25 cellular contexts compared by ENCODE assay signal in genomic region chr2:113806217-113806913, GRCh38. TPM values are rescaled to one million over a fixed set of nuclear protein-coding genes. Genes with fewer than 3 reads are reported as not detected.
A peak's percentile ranks its signal among the peaks of the same experiment; 100 is the strongest.
DNase-seq lines count a peak whose midpoint lies in the region; ATAC-seq, FAIRE-seq and TF ChIP-seq lines count a peak whose summit lies in the region.
"Had no signal": no experiment of that assay in that cellular context is flagged by ENCODE, and none has a peak within 500 bp of the region (broad histone marks: within the 10 kb centered on the region; RNA-seq: fewer than 3 reads in every experiment).

No MANE protein-coding gene starts in this region.

- no peaks in the 10 kb centered on the region for H4K20me1 ChIP-seq in PC-9 (ENCODE audit: insufficient read depth)

- no peak overlapping the region for H3K4me3 ChIP-seq in PC-9
- H3K4me3 ChIP-seq in small intestine (ENCODE audit: low read depth in 1 of 2, low read length in 2 of 2): no peak overlapping the region
- H3K4me3 ChIP-seq: gastroesophageal sphincter, SK-N-MC, stomach, upper lobe of left lung had no signal

- H3K79me2 ChIP-seq in PC-9 (ENCODE audit: low read depth): no peaks in the 10 kb centered on the region

- CTCF ChIA-PET in PC-9 (lab: Charles Lee): no interaction called here

- intact Hi-C loops in PC-9 (cut with micrococcal nuclease; ENCODE audit: unreplicated experiment): no loop called here

- POLR2A ChIA-PET in PC-9 (lab: Charles Lee; ENCODE audit: unreplicated experiment): interaction anchor here (0.5 to 0.6 kb wide), 2 partner anchors 10 to 12 kb away, joined by 4 to 8 read pairs; no protein-coding TSS in a partner anchor

- no peak for FAIRE-seq in small intestine (lab: Jason Lieb, UNC)
- FAIRE-seq: H1 had no signal

- peak overlapping the region; percentile 48 for H3K4me2 ChIP-seq in PC-9

- no peaks in the 10 kb centered on the region for H3K9me2 ChIP-seq in PC-9 (ENCODE audit: insufficient read depth)

- H3K4me1 ChIP-seq in PC-9 (replicated peaks; ENCODE audit: insufficient read depth): peaks cover 14% of the 10 kb centered on the region
- no peaks in the 10 kb centered on the region for H3K4me1 ChIP-seq in small intestine (ENCODE audit: control insufficient read depth in 2 of 2, insufficient read depth in 1 of 2, low read depth in 1 of 2, low read length in 1 of 2)
- H3K4me1 ChIP-seq: BE2C, gastroesophageal sphincter, stomach, upper lobe of left lung had no signal

- WGBS in small intestine, 3 donors: 69 to 82% (median 72%) methylated on average over 8 of the region's 8 CpGs

- no peaks in the 10 kb centered on the region for H3K27me3 ChIP-seq in PC-9 (ENCODE audit: insufficient read depth, low read depth)
- H3K27me3 ChIP-seq in small intestine (ENCODE audit: control insufficient read depth in 2 of 2, insufficient read depth in 2 of 2, low read length in 2 of 2): no peaks in the 10 kb centered on the region
- H3K27me3 ChIP-seq: BE2C, gastroesophageal sphincter, stomach, upper lobe of left lung had no signal

- ATAC-seq in HG02973 (IDR thresholded peaks at IDR 0.05; ENCODE audit: unreplicated experiment): no peak
- ATAC-seq: activated naive CD8-positive, alpha-beta T cell treated with anti-CD3 and anti-CD28 coated beads, Interleukin-2, amount 50 U/mL, for 24 hours; esophagus mucosa; gastroesophageal sphincter had no signal

- no peak for TF ChIP-seq CTCF in PC-9 (conservative IDR thresholded peaks at IDR 0.05)

- H3K27ac ChIP-seq in PC-9: no peak overlapping the region
- no peak overlapping the region for H3K27ac ChIP-seq in small intestine (ENCODE audit: low read depth in 1 of 2, low read length in 1 of 2)
- H3K27ac ChIP-seq: gastroesophageal sphincter, SK-N-MC, stomach, upper lobe of left lung had no signal

- H3K9me3 ChIP-seq in PC-9 (ENCODE audit: insufficient read depth, low read depth) (no peaks in the 10 kb centered on the region; the same call in 1 of the 2 replicates), small intestine (ENCODE audit: control insufficient read depth, low read depth) (no peaks in the 10 kb centered on the region)
- H3K9me3 ChIP-seq: BE2C, gastroesophageal sphincter, stomach, upper lobe of left lung had no signal

- DNase-seq in SIG-M5 treated with dmso at 0.1 percent for 504 hours (lab: John Stamatoyannopoulos, UW; ENCODE audit: unreplicated experiment): peak; percentile 15
- DNase-seq in SIG-M5 (lab: John Stamatoyannopoulos, UW): no peak
- DNase-seq in PC-9: peak; percentile 62 to 77
- DNase-seq in foreskin melanocyte: peak; percentile 99
- DNase-seq in small intestine: peak; percentile 50
- DNase-seq in NK-92 (lab: John Stamatoyannopoulos, UW; ENCODE audit: unreplicated experiment): no peak
- no peak for DNase-seq in Kasumi-1 (lab: John Stamatoyannopoulos, UW)
- DNase-seq: 8988T; activated CD4-positive, alpha-beta T cell treated with anti-CD3 and anti-CD28 coated beads, Interleukin-2, amount 50 U/mL, for 4 hours; activated effector memory CD4-positive, alpha-beta T cell treated with anti-CD3 and anti-CD28 coated beads, Interleukin-2, amount 50 U/mL, for 16 hours; activated naive CD8-positive, alpha-beta T cell treated with anti-CD3 and anti-CD28 coated beads, Interleukin-2, amount 50 U/mL, for 24 hours; BE2C; effector memory CD4-positive, alpha-beta T cell; naive B cell; NCI-H1694; NCI-H2171 treated with DMSO at 0.1 percent for 48 hours; NCI-H69; stimulated activated CD4-positive, alpha-beta T cell treated with anti-CD3 and anti-CD28 coated beads, Interleukin-12 subunit alpha, Interleukin-12 subunit beta, amount 100 ng/mL, for 4 hours; stomach; upper lobe of left lung had no signal

- H2AFZ ChIP-seq in PC-9: 0 out of 2 replicates have a peak overlapping the region, but pooled peaks have one; percentile 35

- no TSS peak for BruUV-seq in PC-9 (replicated peaks; lab: Mats Ljungman, UMichigan)

- H3F3A ChIP-seq in PC-9 (ENCODE audit: insufficient read depth, low read depth): 0 out of 2 replicates have a peak, but pooled peaks cover 5% of the 10 kb centered on the region

- no peaks in the 10 kb centered on the region for H3K36me3 ChIP-seq in PC-9 (ENCODE audit: low read depth)
- no peaks in the 10 kb centered on the region for H3K36me3 ChIP-seq in small intestine (ENCODE audit: control insufficient read depth in 2 of 2, insufficient read depth in 2 of 2, low read length in 2 of 2)
- H3K36me3 ChIP-seq: BE2C, gastroesophageal sphincter, stomach, upper lobe of left lung had no signal

RNA-seq across cellular contexts. Expression of gene SLC35F5, which starts 49.9 kb away (rescaled TPM):
- 41.6 and 43.5 TPM in 2 replicates for total RNA-seq in PC-9 (2021)
- 10 to 100 TPM; 12.7 to 23.0 (median 16.3) TPM for polyA plus RNA-seq in small intestine

Comparison
In these comparisons a context has a peak if more than half of its experiments do, and no peak if none do; other contexts are left out.
1. DNase-seq: peak in SIG-M5 treated with dmso at 0.1 percent for 504 hours (single experiment), PC-9 (2 of 2), foreskin melanocyte (single experiment) and small intestine (single experiment); none in SIG-M5 (single experiment), NK-92 (single experiment) and Kasumi-1 (0 of 2).